Comparison of ENCODE assay signal across 1 cellular context in the genomic region with DNA sequence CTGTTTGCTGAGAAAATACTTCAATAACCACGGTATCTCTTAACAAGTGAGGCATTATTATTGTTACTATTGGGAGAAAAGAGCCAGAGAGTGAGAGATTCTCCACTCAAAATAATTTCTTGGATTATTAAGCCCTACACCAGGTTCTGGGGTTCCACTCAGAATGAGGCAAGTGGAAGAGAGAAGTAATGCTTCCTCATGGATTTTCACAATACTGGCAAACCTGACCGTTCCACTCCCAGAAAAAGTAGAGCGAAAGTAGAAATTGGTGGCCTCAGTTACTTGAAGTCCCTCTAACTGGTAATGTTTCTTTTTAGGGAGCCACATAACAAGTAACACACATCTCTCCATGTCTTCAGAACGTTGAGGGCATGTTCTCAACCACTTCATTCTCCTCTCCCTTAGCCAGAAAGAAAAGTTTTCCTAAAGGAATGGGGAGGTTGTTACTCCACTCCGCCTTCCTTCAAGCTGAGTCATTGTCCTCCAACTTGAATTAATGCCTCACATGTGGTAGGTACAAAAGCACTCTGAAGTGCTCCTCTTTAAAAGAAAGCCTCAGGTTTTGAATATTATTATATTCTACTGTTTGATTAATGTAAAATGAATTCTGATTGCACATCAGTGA.
A peak's percentile ranks its signal among the peaks of the same experiment; 100 is the strongest.
TF ChIP-seq lines count a peak whose summit lies in the region.

No MANE protein-coding gene starts in this region.

TF ChIP-seq in HepG2, 621 proteins besides CTCF, POLR2A, EP300 and RAD21 (continued from another document):
- peak; percentile 46 for TF ChIP-seq ASH2L (IDR thresholded peaks at IDR 0.05; ENCODE audit: insufficient read length, low read depth, low read length)
- no peak for TF ChIP-seq NCOA5 (CRISPR knock-in tag; IDR thresholded peaks at IDR 0.05)
- no peak for TF ChIP-seq ATM (IDR thresholded peaks at IDR 0.05; ENCODE audit: borderline replicate concordance)
- TF ChIP-seq, protein P1, sequence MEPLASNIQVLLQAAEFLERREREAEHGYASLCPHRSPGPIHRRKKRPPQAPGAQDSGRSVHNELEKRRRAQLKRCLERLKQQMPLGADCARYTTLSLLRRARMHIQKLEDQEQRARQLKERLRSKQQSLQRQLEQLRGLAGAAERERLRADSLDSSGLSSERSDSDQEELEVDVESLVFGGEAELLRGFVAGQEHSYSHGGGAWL (CRISPR knock-in tag; IDR thresholded peaks at IDR 0.05) = no peak
- TF ChIP-seq, protein P2, sequence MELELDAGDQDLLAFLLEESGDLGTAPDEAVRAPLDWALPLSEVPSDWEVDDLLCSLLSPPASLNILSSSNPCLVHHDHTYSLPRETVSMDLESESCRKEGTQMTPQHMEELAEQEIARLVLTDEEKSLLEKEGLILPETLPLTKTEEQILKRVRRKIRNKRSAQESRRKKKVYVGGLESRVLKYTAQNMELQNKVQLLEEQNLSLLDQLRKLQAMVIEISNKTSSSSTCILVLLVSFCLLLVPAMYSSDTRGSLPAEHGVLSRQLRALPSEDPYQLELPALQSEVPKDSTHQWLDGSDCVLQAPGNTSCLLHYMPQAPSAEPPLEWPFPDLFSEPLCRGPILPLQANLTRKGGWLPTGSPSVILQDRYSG (CRISPR knock-in tag; IDR thresholded peaks at IDR 0.05) = no peak
- 0 out of 2 replicates have a peak, but pooled peaks have one; percentile 2 for TF ChIP-seq KAT8 (CRISPR knock-in tag; IDR thresholded peaks at IDR 0.05)
- TF ChIP-seq, protein P3, sequence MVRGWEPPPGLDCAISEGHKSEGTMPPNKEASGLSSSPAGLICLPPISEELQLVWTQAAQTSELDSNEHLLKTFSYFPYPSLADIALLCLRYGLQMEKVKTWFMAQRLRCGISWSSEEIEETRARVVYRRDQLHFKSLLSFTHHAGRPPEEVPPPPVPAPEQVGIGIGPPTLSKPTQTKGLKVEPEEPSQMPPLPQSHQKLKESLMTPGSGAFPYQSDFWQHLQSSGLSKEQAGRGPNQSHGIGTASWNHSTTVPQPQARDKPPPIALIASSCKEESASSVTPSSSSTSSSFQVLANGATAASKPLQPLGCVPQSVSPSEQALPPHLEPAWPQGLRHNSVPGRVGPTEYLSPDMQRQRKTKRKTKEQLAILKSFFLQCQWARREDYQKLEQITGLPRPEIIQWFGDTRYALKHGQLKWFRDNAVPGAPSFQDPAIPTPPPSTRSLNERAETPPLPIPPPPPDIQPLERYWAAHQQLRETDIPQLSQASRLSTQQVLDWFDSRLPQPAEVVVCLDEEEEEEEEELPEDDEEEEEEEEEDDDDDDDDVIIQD (CRISPR knock-in tag; IDR thresholded peaks at IDR 0.05; ENCODE audit: low read depth) = no peak
- no peak for TF ChIP-seq MIER3 (CRISPR knock-in tag; IDR thresholded peaks at IDR 0.05; ENCODE audit: borderline replicate concordance)
- peak; percentile 44 for TF ChIP-seq GATAD2A (CRISPR knock-in tag; IDR thresholded peaks at IDR 0.05)
- TF ChIP-seq MAFK (conservative IDR thresholded peaks at IDR 0.05 in 1 of 2, IDR thresholded peaks at IDR 0.05 in 1 of 2; ENCODE audit: low read length in 2 of 2) = 0 out of 4 replicates have a peak, but pooled peaks of 1 of the 2 experiments have one; percentile 34
- peak; percentile 72 for TF ChIP-seq FOSL2 (CRISPR knock-in tag; IDR thresholded peaks at IDR 0.05)
- TF ChIP-seq, protein P4, sequence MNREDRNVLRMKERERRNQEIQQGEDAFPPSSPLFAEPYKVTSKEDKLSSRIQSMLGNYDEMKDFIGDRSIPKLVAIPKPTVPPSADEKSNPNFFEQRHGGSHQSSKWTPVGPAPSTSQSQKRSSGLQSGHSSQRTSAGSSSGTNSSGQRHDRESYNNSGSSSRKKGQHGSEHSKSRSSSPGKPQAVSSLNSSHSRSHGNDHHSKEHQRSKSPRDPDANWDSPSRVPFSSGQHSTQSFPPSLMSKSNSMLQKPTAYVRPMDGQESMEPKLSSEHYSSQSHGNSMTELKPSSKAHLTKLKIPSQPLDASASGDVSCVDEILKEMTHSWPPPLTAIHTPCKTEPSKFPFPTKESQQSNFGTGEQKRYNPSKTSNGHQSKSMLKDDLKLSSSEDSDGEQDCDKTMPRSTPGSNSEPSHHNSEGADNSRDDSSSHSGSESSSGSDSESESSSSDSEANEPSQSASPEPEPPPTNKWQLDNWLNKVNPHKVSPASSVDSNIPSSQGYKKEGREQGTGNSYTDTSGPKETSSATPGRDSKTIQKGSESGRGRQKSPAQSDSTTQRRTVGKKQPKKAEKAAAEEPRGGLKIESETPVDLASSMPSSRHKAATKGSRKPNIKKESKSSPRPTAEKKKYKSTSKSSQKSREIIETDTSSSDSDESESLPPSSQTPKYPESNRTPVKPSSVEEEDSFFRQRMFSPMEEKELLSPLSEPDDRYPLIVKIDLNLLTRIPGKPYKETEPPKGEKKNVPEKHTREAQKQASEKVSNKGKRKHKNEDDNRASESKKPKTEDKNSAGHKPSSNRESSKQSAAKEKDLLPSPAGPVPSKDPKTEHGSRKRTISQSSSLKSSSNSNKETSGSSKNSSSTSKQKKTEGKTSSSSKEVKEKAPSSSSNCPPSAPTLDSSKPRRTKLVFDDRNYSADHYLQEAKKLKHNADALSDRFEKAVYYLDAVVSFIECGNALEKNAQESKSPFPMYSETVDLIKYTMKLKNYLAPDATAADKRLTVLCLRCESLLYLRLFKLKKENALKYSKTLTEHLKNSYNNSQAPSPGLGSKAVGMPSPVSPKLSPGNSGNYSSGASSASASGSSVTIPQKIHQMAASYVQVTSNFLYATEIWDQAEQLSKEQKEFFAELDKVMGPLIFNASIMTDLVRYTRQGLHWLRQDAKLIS (CRISPR knock-in tag; IDR thresholded peaks at IDR 0.05) = 0 out of 2 replicates have a peak, but pooled peaks have one; percentile 51
- 0 out of 2 replicates have a peak, but pooled peaks have one; percentile 34 for TF ChIP-seq ZNF33B (CRISPR knock-in tag; IDR thresholded peaks at IDR 0.05)
- TF ChIP-seq, protein P5, sequence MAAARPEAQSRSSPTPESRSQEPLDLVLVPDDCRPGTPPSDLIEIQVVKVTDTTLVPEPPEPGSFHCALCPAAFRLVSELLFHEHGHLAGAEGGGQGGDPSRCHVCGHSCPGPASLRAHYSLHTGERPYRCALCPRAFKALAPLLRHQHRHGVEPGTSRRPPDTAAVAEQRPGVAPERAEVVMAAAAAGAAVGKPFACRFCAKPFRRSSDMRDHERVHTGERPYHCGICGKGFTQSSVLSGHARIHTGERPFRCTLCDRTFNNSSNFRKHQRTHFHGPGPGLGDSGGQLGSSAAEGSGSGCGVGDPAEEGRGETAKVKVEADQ (CRISPR knock-in tag; IDR thresholded peaks at IDR 0.05; ENCODE audit: borderline replicate concordance) = peak; percentile 20; the same call in 1 of the 2 replicates
- TF ChIP-seq, protein P6, sequence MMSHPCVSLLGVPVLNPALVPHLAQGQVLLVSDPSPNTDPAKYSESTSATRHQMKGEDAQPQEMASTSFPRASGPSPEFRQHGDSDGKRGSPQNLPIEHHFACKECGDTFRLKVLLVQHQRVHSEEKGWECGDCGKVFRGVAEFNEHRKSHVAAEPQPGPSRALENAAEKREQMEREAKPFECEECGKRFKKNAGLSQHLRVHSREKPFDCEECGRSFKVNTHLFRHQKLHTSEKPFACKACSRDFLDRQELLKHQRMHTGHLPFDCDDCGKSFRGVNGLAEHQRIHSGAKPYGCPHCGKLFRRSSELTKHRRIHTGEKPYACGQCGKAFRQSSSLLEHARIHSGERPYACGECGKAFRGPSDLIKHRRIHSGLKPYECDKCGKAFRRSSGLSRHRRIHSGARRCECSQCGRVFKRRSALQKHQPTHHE (CRISPR knock-in tag; IDR thresholded peaks at IDR 0.05; ENCODE audit: borderline replicate concordance) = no peak
